10 cellular contexts compared by ENCODE assay signal in the genomic region with DNA sequence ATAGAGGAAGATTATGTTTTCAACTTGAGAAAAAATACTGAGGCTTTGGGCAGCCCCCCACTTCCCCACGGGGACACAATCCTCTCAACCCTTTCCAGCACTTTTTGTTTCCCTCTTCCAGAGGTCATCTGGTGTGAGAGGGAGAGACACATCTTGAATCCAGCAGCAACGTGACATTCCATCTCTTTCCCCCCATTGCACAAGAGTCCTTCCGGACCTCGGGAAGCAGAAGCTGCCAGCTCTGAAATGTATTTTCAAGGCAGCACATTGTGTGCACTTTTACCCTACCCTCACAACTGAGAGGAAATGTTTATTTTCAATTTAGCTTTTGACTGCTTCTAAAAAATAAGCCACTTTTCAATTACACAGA. TPM values are rescaled to one million over a fixed set of nuclear protein-coding genes. Genes with fewer than 3 reads are reported as not detected.
DNase-seq lines count a peak whose midpoint lies in the region; ATAC-seq and TF ChIP-seq lines count a peak whose summit lies in the region.
"Had no signal": no experiment of that assay in that cellular context is flagged by ENCODE, and none has a peak within 500 bp of the region (broad histone marks: within the 10 kb centered on the region; RNA-seq: fewer than 3 reads in every experiment).

No MANE protein-coding gene starts in this region.

- H3K27me3 ChIP-seq in esophagus (ENCODE audit: control insufficient read depth in 1 of 2, insufficient read depth in 2 of 2, low read length in 2 of 2) (no peaks in the 10 kb centered on the region), subcutaneous abdominal adipose tissue (ENCODE audit: control insufficient read depth in 5 of 5, insufficient read depth in 4 of 5, low read length in 5 of 5) (no peaks in the 10 kb centered on the region)

- TF ChIP-seq CTCF in mesothelial cell of epicardium (IDR thresholded peaks at IDR 0.05; ENCODE audit: unreplicated experiment): no peak

- H3K9me3 Mint-ChIP-seq in mesothelial cell of epicardium: no peaks in the 10 kb centered on the region
- H3K9me3 Mint-ChIP-seq: stimulated activated naive CD8-positive, alpha-beta T cell treated with anti-CD3 and anti-CD28 coated beads, Interleukin-15, Interleukin-2, amounts not matched to agents 100 ng/mL and 50 ng/mL, for 24 hours had no signal

- H3K36me3 ChIP-seq in esophagus (ENCODE audit: control insufficient read depth in 2 of 2, insufficient read depth in 2 of 2, low read length in 1 of 2) (no peaks in the 10 kb centered on the region), subcutaneous abdominal adipose tissue (ENCODE audit: control insufficient read depth in 5 of 5, insufficient read depth in 5 of 5, low read length in 5 of 5) (no peaks in the 10 kb centered on the region)

- H3K4me1 Mint-ChIP-seq in mesothelial cell of epicardium: peaks cover 14% of the 10 kb centered on the region

- H3K9ac ChIP-seq in subcutaneous abdominal adipose tissue (ENCODE audit: low read length in 5 of 5): peak overlapping the region; percentile 5 to 90 (median 22)
- H3K9ac ChIP-seq: SK-N-SH had no signal

- H3K4me3 Mint-ChIP-seq in mesothelial cell of epicardium: no peak overlapping the region
- H3K4me3 Mint-ChIP-seq: stimulated activated naive CD8-positive, alpha-beta T cell treated with anti-CD3 and anti-CD28 coated beads, Interleukin-15, Interleukin-2, amounts not matched to agents 100 ng/mL and 50 ng/mL, for 24 hours had no signal

- H3K9me3 ChIP-seq in esophagus (ENCODE audit: control insufficient read depth in 2 of 2, insufficient read depth in 1 of 2, low read depth in 1 of 2, low read length in 1 of 2) (no peaks in the 10 kb centered on the region), subcutaneous abdominal adipose tissue (ENCODE audit: control insufficient read depth in 5 of 5, low read length in 5 of 5) (no peaks in the 10 kb centered on the region)
- H3K9me3 ChIP-seq: SK-N-SH had no signal

- peak overlapping the region; percentile 86 for H3K27ac Mint-ChIP-seq in mesothelial cell of epicardium
- H3K27ac Mint-ChIP-seq: stimulated activated naive CD8-positive, alpha-beta T cell treated with anti-CD3 and anti-CD28 coated beads, Interleukin-15, Interleukin-2, amounts not matched to agents 100 ng/mL and 50 ng/mL, for 24 hours had no signal

- H3K4me3 ChIP-seq in esophagus (ENCODE audit: low read depth in 1 of 2, low read length in 2 of 2) (no peak overlapping the region), subcutaneous abdominal adipose tissue (ENCODE audit: low read depth in 1 of 5, low read length in 5 of 5) (peak overlapping the region in 2 of 5 donors; percentile 19 to 45)

- DNase-seq in LHCN-M2 (ENCODE audit: low read depth) (peak; percentile 61), mesothelial cell of epicardium (ENCODE audit: low spot score in 2 of 2, unreplicated experiment in 2 of 2) (no peak), NCI-H1417 treated with DMSO at 0.1 percent for 48 hours (lab: John Stamatoyannopoulos, UW) (no peak)
- no peak for DNase-seq in stimulated activated naive CD8-positive, alpha-beta T cell treated with anti-CD3 and anti-CD28 coated beads, Interleukin-15, Interleukin-2, amounts not matched to agents 100 U/mL and 50 U/mL, for 24 hours
- DNase-seq: SK-N-SH had no signal

- peaks cover 2% of the 10 kb centered on the region for H3K27me3 Mint-ChIP-seq in mesothelial cell of epicardium (ENCODE audit: low read depth)

- H3K36me3 Mint-ChIP-seq in mesothelial cell of epicardium: no peaks in the 10 kb centered on the region

- H3K4me1 ChIP-seq in esophagus (ENCODE audit: control insufficient read depth in 2 of 2, insufficient read depth in 2 of 2, low read length in 1 of 2) (peaks cover 0 to 3% of the 10 kb centered on the region in 2 donors), subcutaneous abdominal adipose tissue (ENCODE audit: control insufficient read depth in 5 of 5, insufficient read depth in 5 of 5, low read length in 5 of 5) (peaks cover 11 to 65% (median 62%) of the 10 kb centered on the region in 5 donors)

- no peak for ATAC-seq in stimulated activated naive CD8-positive, alpha-beta T cell treated with anti-CD3 and anti-CD28 coated beads, Interleukin-15, Interleukin-2, amounts not matched to agents 100 U/mL and 50 U/mL, for 24 hours
- ATAC-seq in GM19463 (IDR thresholded peaks at IDR 0.05; ENCODE audit: unreplicated experiment) (no peak), GM21737 (IDR thresholded peaks at IDR 0.05; ENCODE audit: unreplicated experiment) (no peak)

- peak overlapping the region; percentile 24 to 48 for H3K27ac ChIP-seq in esophagus (ENCODE audit: low read depth in 2 of 2, low read length in 1 of 2)
- peak overlapping the region; percentile 96 for H3K27ac ChIP-seq in subcutaneous abdominal adipose tissue (ENCODE audit: low read depth, low read length)

- WGBS in esophagus, 2 donors: 35 to 37% methylated on average over 4 of the region's 4 CpGs

RNA-seq across cellular contexts. Expression of gene FMO2, which starts 43.0 kb away (rescaled TPM):
- total RNA-seq in LHCN-M2 (2014; rRNA removed) (not detected in 2 replicates), mesothelial cell of epicardium (not detected in 3 replicates)
- not detected for polyA plus RNA-seq in LHCN-M2 (2012)
- polyA plus RNA-seq in esophagus: 10 to 100 TPM; 50.5 to 95.4 TPM
- polyA plus RNA-seq: SK-N-SH had no signal

RNA-seq across cellular contexts. Expression of gene FMO3, which starts 51.4 kb away (rescaled TPM):
- total RNA-seq in LHCN-M2 (2014; rRNA removed) (not detected in 2 replicates), mesothelial cell of epicardium (not detected in 3 replicates)
- polyA plus RNA-seq in LHCN-M2 (2012): 0.11 TPM
- polyA plus RNA-seq in esophagus: 1 to 10 TPM; 1.6 to 2.1 TPM
